In genomic region chr18:58228176-58228575, GRCh38 we compare ENCODE assay signal across 27 cellular contexts.
DNase-seq lines count a peak whose midpoint lies in the region; ATAC-seq, FAIRE-seq and TF ChIP-seq lines count a peak whose summit lies in the region.
"Had no signal": no experiment of that assay in that cellular context is flagged by ENCODE, and none has a peak within 500 bp of the region (broad histone marks: within the 10 kb centered on the region; RNA-seq: fewer than 3 reads in every experiment).

No MANE protein-coding gene starts in this region.

- TF ChIP-seq RAD21 in H1 (IDR thresholded peaks at IDR 0.05 in 1 of 2, conservative IDR thresholded peaks at IDR 0.05 in 1 of 2; ENCODE audit: low read depth in 2 of 2, low read length in 2 of 2), result no peak

- H2BK120ac ChIP-seq in H9 (ENCODE audit: low read depth, low read length, poor library complexity, severe bottlenecking), result no peak overlapping the region
- no peak overlapping the region for H2BK120ac ChIP-seq in H1 (replicated peaks; ENCODE audit: low read depth, low read length)
- no peak overlapping the region for H2BK120ac ChIP-seq in trophoblast cell (ENCODE audit: insufficient read depth, low read length, poor library complexity)

- peaks cover 24% of the 10 kb centered on the region; the same call in 1 of the 2 replicates for H3K79me2 ChIP-seq in H9 (ENCODE audit: insufficient read depth, low read length)
- peaks cover 3 to 90% of the 10 kb centered on the region in 2 experiments for H3K79me2 ChIP-seq in H1 (ENCODE audit: control insufficient read depth in 1 of 2, insufficient read depth in 2 of 2, low read length in 2 of 2)
- H3K79me2 ChIP-seq in trophoblast cell (ENCODE audit: control insufficient read depth, insufficient read depth, low read length, poor library complexity), result peaks cover 5% of the 10 kb centered on the region

- no peaks in the 10 kb centered on the region for H3K9me3 ChIP-seq in Caco-2
- H3K9me3 ChIP-seq in H9 (ENCODE audit: control insufficient read depth, low read depth, low read length), result no peaks in the 10 kb centered on the region
- no peaks in the 10 kb centered on the region for H3K9me3 ChIP-seq in H1 (ENCODE audit: insufficient read depth in 2 of 2, low read depth in 1 of 2, low read length in 1 of 2)
- no peaks in the 10 kb centered on the region for H3K9me3 ChIP-seq in trophoblast cell (ENCODE audit: insufficient read depth, low read depth, low read length)
- H3K9me3 ChIP-seq: esophagus squamous epithelium, ovary had no signal

- H3K79me1 ChIP-seq in H9 (ENCODE audit: insufficient read depth, low read depth, low read length, poor library complexity, severe bottlenecking) (peaks cover 3% of the 10 kb centered on the region), H1 (ENCODE audit: low read depth, low read length) (peaks cover 8% of the 10 kb centered on the region; the same call in 1 of the 2 replicates), trophoblast cell (ENCODE audit: low read length) (peaks cover 8% of the 10 kb centered on the region)

- no peak overlapping the region for H3T11ph ChIP-seq in H9 (ENCODE audit: low read length)

- H4K20me1 ChIP-seq in H9 (ENCODE audit: control insufficient read depth, insufficient read depth, insufficient read length) (no peaks in the 10 kb centered on the region), H1 (replicated peaks in 1 of 2; ENCODE audit: control insufficient read depth in 1 of 2, insufficient read depth in 2 of 2, low read length in 2 of 2) (peaks cover 0 to 9% of the 10 kb centered on the region in 2 experiments)

- no peaks in the 10 kb centered on the region for H3K23me2 ChIP-seq in H9 (ENCODE audit: insufficient read length, low read depth, low read length, poor library complexity, severe bottlenecking)
- no peaks in the 10 kb centered on the region for H3K23me2 ChIP-seq in H1 (ENCODE audit: low read depth, low read length)

- H2AFZ ChIP-seq in H9 (ENCODE audit: low read length), result no peak overlapping the region
- no peak overlapping the region for H2AFZ ChIP-seq in H1 (ENCODE audit: low read length)
- no peak overlapping the region for H2AFZ ChIP-seq in trophoblast cell (ENCODE audit: insufficient read depth, low read length, poor library complexity)

- H3K27me3 Mint-ChIP-seq in Caco-2 (ENCODE audit: insufficient read depth, unreplicated experiment), result no peaks in the 10 kb centered on the region
- no peaks in the 10 kb centered on the region for H3K27me3 Mint-ChIP-seq in H9 (ENCODE audit: low read depth)
- H3K27me3 Mint-ChIP-seq in activated T-cell treated with anti-CD3 and anti-CD28 coated beads, Interleukin-2, amount 50 U/mL, for 4 hours (ENCODE audit: low read depth), result peaks cover 2% of the 10 kb centered on the region
- H3K27me3 Mint-ChIP-seq: stimulated activated naive CD8-positive, alpha-beta T cell treated with anti-CD3 and anti-CD28 coated beads, Interleukin-15, Interleukin-2, amounts not matched to agents 100 ng/mL and 50 ng/mL, for 24 hours had no signal

- ATAC-seq in activated T-cell treated with anti-CD3 and anti-CD28 coated beads, Interleukin-2, amount 50 U/mL, for 4 hours, result no peak
- ATAC-seq in GM18519 (IDR thresholded peaks at IDR 0.05; ENCODE audit: low FRiP score, unreplicated experiment), result no peak
- ATAC-seq: activated T-cell treated with anti-CD3 and anti-CD28 coated beads, Interleukin-2, amount 50 U/mL, for 72 hours; T-cell had no signal

- WGBS in H9 (ENCODE audit: extremely low coverage, insufficient read length, low lambda C conversion rate), result no CpG with 5 or more reads among the region's 6 CpGs
- WGBS in H1 (ENCODE audit: extremely low coverage in 1 of 2, insufficient coverage in 1 of 2, insufficient read length in 1 of 2, insufficient replicate concordance in 2 of 2, low coverage in 1 of 2, low lambda C conversion rate in 2 of 2, missing lambda C conversion rate in 1 of 2), 2 experiments, result 81% methylated on average over 6 of the region's 6 CpGs; no CpG with 5 or more reads in 1 of the 2 experiments
- no CpG with 5 or more reads among the region's 6 CpGs for WGBS in trophoblast cell (ENCODE audit: extremely low coverage, insufficient coverage, insufficient read length)

- TF ChIP-seq POLR2A in H1 (IDR thresholded peaks at IDR 0.05; ENCODE audit: control extremely low read depth in 1 of 2, low read depth in 2 of 2, low read length in 2 of 2), result no peak

- POLR2A ChIA-PET in Caco-2 (lab: Charles Lee) (no interaction called here), H1 (lab: Charles Lee; ENCODE audit: partially characterized antibody) (interaction anchor here (1.3 kb wide), 1 partner anchor 32 kb away, joined by 3 read pairs; no protein-coding TSS in a partner anchor)

- H3K4me3 ChIP-seq in Caco-2 (ENCODE audit: low read depth, low read length) (no peak overlapping the region), H1 (ENCODE audit: extremely low read depth in 1 of 4, insufficient read depth in 2 of 4, low read depth in 3 of 4, low read length in 4 of 4) (no peak overlapping the region), trophoblast cell (ENCODE audit: low read depth, low read length) (no peak overlapping the region)
- H3K4me3 ChIP-seq: esophagus squamous epithelium, ovary had no signal

- no peak for DNase-seq in Caco-2
- no peak for DNase-seq in H9
- DNase-seq in H1 (ENCODE audit: low read depth in 1 of 2, low spot score in 2 of 2), result no peak
- no peak for DNase-seq in trophoblast cell
- no peak for DNase-seq in activated T-cell treated with anti-CD3 and anti-CD28 coated beads, Interleukin-2, amount 50 U/mL, for 4 hours
- DNase-seq in NCI-H1105 (lab: John Stamatoyannopoulos, UW), result no peak
- no peak for DNase-seq in stimulated activated CD4-positive, alpha-beta T cell treated with anti-CD3 and anti-CD28 coated beads, Interleukin-15, amount 100 ng/mL, for 24 hours
- DNase-seq: activated CD4-positive, alpha-beta T cell treated with anti-CD3 and anti-CD28 coated beads, Interleukin-2, amount 50 U/mL, for 4 hours; activated CD4-positive, CD25-positive, alpha-beta regulatory T cell; activated naive CD4-positive, alpha-beta T cell treated with Interleukin-2 at 50 U/mL for 16 hours; activated T-cell treated with anti-CD3 and anti-CD28 coated beads, Interleukin-2, amount 50 U/mL, for 72 hours; esophagus squamous epithelium; foreskin melanocyte; HCEC 1CT; mesenchymal stem cell; NCI-H1417 treated with DMSO at 0.1 percent for 48 hours; NCI-H2029 treated with DMSO at 0.1 percent for 48 hours; NCI-H2227 treated with DMSO at 0.1 percent for 48 hours; NCI-H774; ovary; small intestine; stimulated activated CD4-positive, alpha-beta T cell treated with anti-CD3 and anti-CD28 coated beads, Interleukin-1b, Interleukin-23, amount 100 ng/mL, for 48 hours; T-cell had no signal

- no peak overlapping the region for H3K4ac ChIP-seq in H9 (ENCODE audit: low read depth, low read length)
- H3K4ac ChIP-seq in H1 (replicated peaks; ENCODE audit: insufficient read length, low read depth, low read length), result no peak overlapping the region
- H3K4ac ChIP-seq in trophoblast cell (ENCODE audit: low read depth, low read length), result no peak overlapping the region

- H2BK5ac ChIP-seq in H9 (ENCODE audit: insufficient read length, low read length) (no peak overlapping the region), H1 (ENCODE audit: low read depth, low read length) (peak overlapping the region; percentile 47), trophoblast cell (ENCODE audit: low read depth, low read length, poor library complexity) (no peak overlapping the region)

- H3K27ac ChIP-seq in H9 (ENCODE audit: insufficient read length, low read depth, low read length) (no peak overlapping the region), H1 (ENCODE audit: low read depth, low read length) (no peak overlapping the region), trophoblast cell (ENCODE audit: low read depth, low read length) (no peak overlapping the region)
- H3K27ac ChIP-seq: HL-60, ovary had no signal

- H3K4me1 Mint-ChIP-seq in Caco-2 (ENCODE audit: low read depth, unreplicated experiment) (peaks cover 9% of the 10 kb centered on the region), H9 (peaks cover 80 to 83% of the 10 kb centered on the region in 2 experiments)
- H3K4me1 Mint-ChIP-seq in activated T-cell treated with anti-CD3 and anti-CD28 coated beads, Interleukin-2, amount 50 U/mL, for 4 hours (ENCODE audit: low read depth), result peaks cover 8% of the 10 kb centered on the region

- H4K8ac ChIP-seq in H9 (replicated peaks; ENCODE audit: insufficient read length, low read depth, low read length), result no peak overlapping the region
- no peak overlapping the region for H4K8ac ChIP-seq in H1 (ENCODE audit: extremely low read depth, insufficient read depth, low read length)
- no peak overlapping the region for H4K8ac ChIP-seq in trophoblast cell (ENCODE audit: low read depth, low read length)

- H3K18ac ChIP-seq in H9 (ENCODE audit: insufficient read length, low read depth, low read length) (no peak overlapping the region), H1 (ENCODE audit: extremely low read depth, low read length) (no peak overlapping the region; the same call in 1 of the 2 replicates), trophoblast cell (ENCODE audit: low read length) (peak overlapping the region; percentile 14)

- H4K91ac ChIP-seq in H9 (ENCODE audit: insufficient read length, low read depth, low read length), result no peak overlapping the region
- H4K91ac ChIP-seq in H1 (replicated peaks; ENCODE audit: insufficient read length, low read length), result no peak overlapping the region
- H4K91ac ChIP-seq in trophoblast cell (ENCODE audit: low read depth, low read length), result no peak overlapping the region

- no peak for TF ChIP-seq CTCF in Caco-2 (IDR thresholded peaks at IDR 0.05; ENCODE audit: insufficient read depth in 1 of 2, low read depth in 1 of 2, low read length in 1 of 2, severe bottlenecking in 1 of 2, unreplicated experiment in 1 of 2)
- TF ChIP-seq CTCF in H9 (conservative IDR thresholded peaks at IDR 0.05), result no peak
- TF ChIP-seq CTCF in H1 (IDR thresholded peaks at IDR 0.05; ENCODE audit: control extremely low read depth in 1 of 3, insufficient read depth in 1 of 3, low read depth in 1 of 3, low read length in 3 of 3), result no peak

- no peak for TF ChIP-seq EP300 in H1 (IDR thresholded peaks at IDR 0.05; ENCODE audit: borderline replicate concordance in 1 of 2, low read depth in 2 of 2, low read length in 2 of 2)

- H3K9me3 Mint-ChIP-seq in Caco-2 (ENCODE audit: unreplicated experiment), result no peaks in the 10 kb centered on the region
- peaks cover 0 to 2% of the 10 kb centered on the region in 2 experiments; a peak in 1 of 5 replicates for H3K9me3 Mint-ChIP-seq in H9
- no peaks in the 10 kb centered on the region for H3K9me3 Mint-ChIP-seq in activated T-cell treated with anti-CD3 and anti-CD28 coated beads, Interleukin-2, amount 50 U/mL, for 4 hours
- H3K9me3 Mint-ChIP-seq: activated T-cell treated with anti-CD3 and anti-CD28 coated beads, Interleukin-2, amount 50 U/mL, for 72 hours; stimulated activated naive CD8-positive, alpha-beta T cell treated with anti-CD3 and anti-CD28 coated beads, Interleukin-15, Interleukin-2, amounts not matched to agents 100 ng/mL and 50 ng/mL, for 24 hours; T-cell had no signal

- H4K5ac ChIP-seq in H9 (ENCODE audit: insufficient read length, low read depth, low read length) (no peak overlapping the region), H1 (ENCODE audit: insufficient read length, low read depth, low read length) (no peak overlapping the region)

- H3K4me3 Mint-ChIP-seq in Caco-2 (ENCODE audit: unreplicated experiment) (no peak overlapping the region), H9 (no peak overlapping the region; a peak in 1 of 5 replicates)
- H3K4me3 Mint-ChIP-seq in activated T-cell treated with anti-CD3 and anti-CD28 coated beads, Interleukin-2, amount 50 U/mL, for 4 hours, result no peak overlapping the region
- H3K4me3 Mint-ChIP-seq: activated T-cell treated with anti-CD3 and anti-CD28 coated beads, Interleukin-2, amount 50 U/mL, for 72 hours; stimulated activated naive CD8-positive, alpha-beta T cell treated with anti-CD3 and anti-CD28 coated beads, Interleukin-15, Interleukin-2, amounts not matched to agents 100 ng/mL and 50 ng/mL, for 24 hours; T-cell had no signal

- H2BK15ac ChIP-seq in H9 (ENCODE audit: low read depth, low read length) (no peak overlapping the region), H1 (ENCODE audit: low read length) (peak overlapping the region; percentile 6; the same call in 1 of the 2 replicates)

- no TSS peak for BruUV-seq in Caco-2 (replicated peaks; lab: Mats Ljungman, UMichigan)

- H2AK5ac ChIP-seq in H9 (ENCODE audit: insufficient read length, low read length) (no peak overlapping the region), H1 (ENCODE audit: low read depth, low read length) (0 out of 2 replicates have a peak overlapping the region, but pooled peaks have one; percentile 20), trophoblast cell (ENCODE audit: low read length) (no peak overlapping the region)

- H2BK12ac ChIP-seq in H9 (ENCODE audit: insufficient read length, low read depth, low read length), result no peak overlapping the region
- H2BK12ac ChIP-seq in H1 (ENCODE audit: low read depth, low read length), result peak overlapping the region; percentile 32; the same call in 1 of the 2 replicates
- H2BK12ac ChIP-seq in trophoblast cell (ENCODE audit: low read length), result no peak overlapping the region

- no peak overlapping the region for H3K9ac ChIP-seq in H9 (ENCODE audit: extremely low read depth, insufficient read length, low read length)
- H3K9ac ChIP-seq in H1 (replicated peaks in 1 of 4; ENCODE audit: extremely low read depth in 1 of 4, low read depth in 3 of 4, low read length in 3 of 4), result no peak overlapping the region
- no peak overlapping the region for H3K9ac ChIP-seq in trophoblast cell (ENCODE audit: low read length)

- H3K27ac Mint-ChIP-seq in Caco-2 (ENCODE audit: unreplicated experiment), result peak overlapping the region; percentile 22
- peak overlapping the region; percentile 58 to 88 (median 59); a peak in 6 of 7 replicates for H3K27ac Mint-ChIP-seq in H9
- H3K27ac Mint-ChIP-seq: activated T-cell treated with anti-CD3 and anti-CD28 coated beads, Interleukin-2, amount 50 U/mL, for 72 hours; stimulated activated naive CD8-positive, alpha-beta T cell treated with anti-CD3 and anti-CD28 coated beads, Interleukin-15, Interleukin-2, amounts not matched to agents 100 ng/mL and 50 ng/mL, for 24 hours; T-cell had no signal

- H2BK20ac ChIP-seq in H9 (ENCODE audit: low read depth, low read length, poor library complexity, severe bottlenecking) (no peak overlapping the region), H1 (ENCODE audit: low read length) (no peak overlapping the region)

- CTCF ChIA-PET in Caco-2 (lab: Charles Lee), result no interaction called here
- CTCF ChIA-PET in H1 (lab: Charles Lee; ENCODE audit: partially characterized antibody), result interaction anchor here (0.6 to 3.0 kb wide), 8 partner anchors 9 to 334 kb away, joined by 3 to 14 read pairs (median 5); no protein-coding TSS in a partner anchor

- H3K56ac ChIP-seq in H9 (ENCODE audit: insufficient read length, low read depth, low read length), result no peak overlapping the region
- H3K56ac ChIP-seq in H1 (replicated peaks; ENCODE audit: insufficient read length, low read depth, low read length), result no peak overlapping the region

- H3K36me3 ChIP-seq in Caco-2 (ENCODE audit: control insufficient read depth, insufficient read depth, low read length) (no peaks in the 10 kb centered on the region), H1 (ENCODE audit: control insufficient read depth in 2 of 4, insufficient read depth in 4 of 4, low read length in 3 of 4) (no peaks in the 10 kb centered on the region), trophoblast cell (ENCODE audit: control insufficient read depth in 1 of 2, insufficient read depth in 2 of 2, low read length in 2 of 2) (no peaks in the 10 kb centered on the region)
- H3K36me3 ChIP-seq: esophagus squamous epithelium, ovary had no signal

- intact Hi-C loops in Caco-2 (cut with micrococcal nuclease; ENCODE audit: unreplicated experiment), result no loop called here

- no peak overlapping the region for H4K12ac ChIP-seq in trophoblast cell (ENCODE audit: low read depth, low read length)

- H3K4me1 ChIP-seq in Caco-2 (peaks cover 40% of the 10 kb centered on the region), H9 (ENCODE audit: insufficient read depth, low read length) (peaks cover 23% of the 10 kb centered on the region; the same call in 1 of the 2 replicates), H1 (replicated peaks in 1 of 4; ENCODE audit: control insufficient read depth in 3 of 4, insufficient read depth in 4 of 4, low read length in 3 of 4) (peaks cover 13 to 41% (median 34%) of the 10 kb centered on the region in 4 experiments), trophoblast cell (ENCODE audit: control insufficient read depth in 1 of 2, insufficient read depth in 2 of 2, low read length in 2 of 2) (peaks cover 22 to 28% of the 10 kb centered on the region in 2 experiments)

- H3K36me3 Mint-ChIP-seq in Caco-2 (ENCODE audit: insufficient read depth, unreplicated experiment) (peaks cover 15% of the 10 kb centered on the region), H9 (ENCODE audit: insufficient read depth in 1 of 3, low read depth in 3 of 3) (peaks cover 2 to 7% (median 3%) of the 10 kb centered on the region in 3 experiments; a peak in 2 of 7 replicates)
- no peaks in the 10 kb centered on the region for H3K36me3 Mint-ChIP-seq in activated T-cell treated with anti-CD3 and anti-CD28 coated beads, Interleukin-2, amount 50 U/mL, for 4 hours (ENCODE audit: insufficient read depth)
- H3K36me3 Mint-ChIP-seq: T-cell had no signal

- H3K27me3 ChIP-seq in Caco-2 (replicated peaks; ENCODE audit: control insufficient read depth, insufficient read depth, low read length) (no peaks in the 10 kb centered on the region), H9 (ENCODE audit: insufficient read depth, low read length) (no peaks in the 10 kb centered on the region), H1 (replicated peaks in 1 of 4; ENCODE audit: control insufficient read depth in 3 of 4, extremely low read depth in 1 of 4, insufficient read depth in 3 of 4, low read length in 3 of 4) (no peaks in the 10 kb centered on the region), trophoblast cell (ENCODE audit: insufficient read depth, low read length) (no peaks in the 10 kb centered on the region)
- H3K27me3 ChIP-seq: esophagus squamous epithelium, ovary had no signal

- H3K14ac ChIP-seq in H9 (ENCODE audit: insufficient read depth, low read length) (no peak overlapping the region), H1 (ENCODE audit: insufficient read length) (no peak overlapping the region), trophoblast cell (ENCODE audit: low read length) (no peak overlapping the region)

- H3K4me2 ChIP-seq in H9 (ENCODE audit: insufficient read depth, insufficient read length, low read length) (no peak overlapping the region), H1 (ENCODE audit: insufficient read depth in 1 of 2, low read depth in 2 of 2, low read length in 2 of 2) (peak overlapping the region; percentile 47 to 52; a peak in 3 of 4 replicates), trophoblast cell (ENCODE audit: low read length) (no peak overlapping the region)

- H3K23ac ChIP-seq in H9 (ENCODE audit: insufficient read length, low read depth, low read length) (no peak overlapping the region), H1 (ENCODE audit: insufficient read length) (no peak overlapping the region), trophoblast cell (ENCODE audit: low read length) (no peak overlapping the region)

- no peak for FAIRE-seq in H1 (lab: Jason Lieb, UNC)
- FAIRE-seq: GM12891, small intestine had no signal

Comparison
In these comparisons a context has a peak if more than half of its experiments do, and no peak if none do; other contexts are left out.
1. H3K4me2 ChIP-seq: peak in H1 (2 of 2); none in H9 (single experiment) and trophoblast cell (single experiment).